Comparison of ENCODE assay signal across 12 cellular contexts in the genomic region with DNA sequence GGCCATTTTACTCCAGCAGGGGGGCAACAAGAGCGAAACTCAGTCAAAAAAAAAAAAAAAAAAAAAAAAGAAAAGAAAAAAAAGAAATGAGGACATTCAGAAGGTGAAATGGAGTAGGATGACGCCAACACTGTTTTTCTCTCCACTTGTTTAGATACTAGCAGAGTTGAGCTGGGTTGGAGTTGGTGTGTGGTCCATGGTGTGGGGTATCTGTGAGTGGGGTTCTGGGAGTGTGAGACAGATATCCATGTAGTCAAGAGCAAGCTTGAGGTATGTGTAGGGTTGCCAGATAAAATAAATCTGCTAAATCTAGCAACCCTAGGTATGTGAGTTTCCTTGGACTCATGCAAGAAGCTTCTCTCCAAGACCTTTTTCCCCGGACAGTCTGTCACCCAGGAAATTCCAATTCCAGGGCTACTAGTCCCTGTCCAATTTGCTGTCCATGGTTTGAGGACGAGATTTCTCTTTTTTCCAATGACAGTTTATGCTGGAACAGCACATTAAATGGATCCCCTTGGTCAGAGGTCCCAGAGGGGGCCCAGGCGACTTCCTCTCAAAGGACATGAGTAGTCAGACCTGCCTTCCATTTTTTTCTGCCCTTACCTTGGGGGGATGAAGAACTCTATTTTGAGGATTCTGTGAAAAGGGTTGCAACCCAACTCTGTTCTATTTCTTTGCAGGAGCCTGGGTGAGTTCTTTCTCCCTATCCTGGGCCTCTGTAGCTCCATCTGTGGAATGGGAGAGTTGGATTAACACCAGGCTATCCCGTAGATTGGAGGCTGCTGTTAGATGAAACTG. TPM values are rescaled to one million over a fixed set of nuclear protein-coding genes. Genes with fewer than 3 reads are reported as not detected.
DNase-seq lines count a peak whose midpoint lies in the region; ATAC-seq, FAIRE-seq and TF ChIP-seq lines count a peak whose summit lies in the region.
"Had no signal": no experiment of that assay in that cellular context is flagged by ENCODE, and none has a peak within 500 bp of the region (broad histone marks: within the 10 kb centered on the region; RNA-seq: fewer than 3 reads in every experiment).

No MANE protein-coding gene starts in this region.

- H3K4me1 Mint-ChIP-seq in Caco-2 (ENCODE audit: low read depth, unreplicated experiment) (peaks cover 6% of the 10 kb centered on the region), natural killer cell (peaks cover 46 to 52% of the 10 kb centered on the region in 2 donors)
- peaks cover 34% of the 10 kb centered on the region for H3K4me1 Mint-ChIP-seq in activated naive CD8-positive, alpha-beta T cell treated with anti-CD3 and anti-CD28 coated beads, Interleukin-2, amount 10 ng/mL, durations not matched to agents 7 days and 5 days

- H3K9me3 Mint-ChIP-seq in Caco-2 (ENCODE audit: unreplicated experiment): no peaks in the 10 kb centered on the region
- no peaks in the 10 kb centered on the region for H3K9me3 Mint-ChIP-seq in activated naive CD8-positive, alpha-beta T cell treated with anti-CD3 and anti-CD28 coated beads, Interleukin-2, amount 10 ng/mL, durations not matched to agents 7 days and 5 days
- no peaks in the 10 kb centered on the region for H3K9me3 Mint-ChIP-seq in natural killer cell
- H3K9me3 Mint-ChIP-seq: stimulated activated naive B cell treated with anti-CD40 and anti-IgM and Interleukin-4, amounts not matched to agents 10 μg/mL and 1 μg/mL and 100 μg/mL, for 72 hours had no signal

- POLR2A ChIA-PET in Caco-2 (lab: Charles Lee): interaction anchor here (0.5 to 0.6 kb wide), 3 partner anchors 15 to 123 kb away, joined by 3 to 8 read pairs (median 4); no protein-coding TSS in a partner anchor
- POLR2A ChIA-PET in activated naive CD8-positive, alpha-beta T cell treated with anti-CD3 and anti-CD28 coated beads, Interleukin-2, amount 10 ng/mL, durations not matched to agents 7 days and 5 days (lab: Charles Lee): interaction anchor here (0.6 to 1.2 kb wide), 3 partner anchors 95 to 291 kb away, joined by 3 to 4 read pairs (median 4); partner anchors contain the start of gene STIL

- BruUV-seq in Caco-2 (replicated peaks; lab: Mats Ljungman, UMichigan): TSS peak; percentile 40

- ATAC-seq in activated naive CD8-positive, alpha-beta T cell treated with anti-CD3 and anti-CD28 coated beads, Interleukin-2, amount 10 ng/mL, durations not matched to agents 7 days and 5 days (ENCODE audit: low read depth): no peak
- ATAC-seq in natural killer cell: no peak

- H3K27ac ChIP-seq in kidney (ENCODE audit: low read depth in 2 of 2, low read length in 2 of 2): no peak overlapping the region

- H3K36me3 Mint-ChIP-seq in Caco-2 (ENCODE audit: insufficient read depth, unreplicated experiment) (peaks cover 7% of the 10 kb centered on the region), natural killer cell (no peaks in the 10 kb centered on the region)
- H3K36me3 Mint-ChIP-seq in activated naive CD8-positive, alpha-beta T cell treated with anti-CD3 and anti-CD28 coated beads, Interleukin-2, amount 10 ng/mL, durations not matched to agents 7 days and 5 days: peaks cover 17% of the 10 kb centered on the region

- H3K27me3 ChIP-seq in Caco-2 (replicated peaks; ENCODE audit: control insufficient read depth, insufficient read depth, low read length): no peaks in the 10 kb centered on the region

- no peaks in the 10 kb centered on the region for H3K4me1 ChIP-seq in Caco-2
- peaks cover 5 to 7% of the 10 kb centered on the region in 2 donors for H3K4me1 ChIP-seq in kidney (ENCODE audit: control insufficient read depth in 1 of 2, insufficient read depth in 1 of 2, low read depth in 1 of 2, low read length in 2 of 2)

- intact Hi-C loops in Caco-2 (cut with micrococcal nuclease; ENCODE audit: unreplicated experiment): loop anchor here (2.0 to 5.0 kb wide), 2 partner anchors 48 to 87 kb away; no protein-coding TSS in a partner anchor
- intact Hi-C loops in natural killer cell (cut with micrococcal nuclease): loop anchor here (2.0 to 10.0 kb wide), 4 partner anchors 201 to 292 kb away; partner anchors contain the start of genes PDZK1IP1 and TAL1
- intact Hi-C loops in kidney (cut with DNase I): loop anchor here (5.0 kb wide), 2 partner anchors 127 to 272 kb away; no protein-coding TSS in a partner anchor

- H3K4me3 Mint-ChIP-seq in Caco-2 (ENCODE audit: unreplicated experiment) (peak overlapping the region; percentile 84), natural killer cell (peak overlapping the region; percentile 94)
- peak overlapping the region; percentile 95 for H3K4me3 Mint-ChIP-seq in activated naive CD8-positive, alpha-beta T cell treated with anti-CD3 and anti-CD28 coated beads, Interleukin-2, amount 10 ng/mL, durations not matched to agents 7 days and 5 days

- H3K9me3 ChIP-seq in Caco-2: no peaks in the 10 kb centered on the region
- no peaks in the 10 kb centered on the region for H3K9me3 ChIP-seq in kidney (ENCODE audit: control insufficient read depth in 1 of 2, low read length in 2 of 2)

- TF ChIP-seq CTCF in Caco-2 (IDR thresholded peaks at IDR 0.05; ENCODE audit: insufficient read depth in 1 of 2, low read depth in 1 of 2, low read length in 1 of 2, severe bottlenecking in 1 of 2, unreplicated experiment in 1 of 2): no peak
- no peak for TF ChIP-seq CTCF in natural killer cell (IDR thresholded peaks at IDR 0.05)
- no peak for TF ChIP-seq CTCF in kidney (IDR thresholded peaks at IDR 0.05; ENCODE audit: borderline replicate concordance, extremely low read depth, insufficient read depth)

- peak overlapping the region; percentile 78 for H3K4me3 ChIP-seq in Caco-2 (ENCODE audit: low read depth, low read length)
- peak overlapping the region; percentile 69 for H3K4me3 ChIP-seq in Jurkat, Clone E6-1 (ENCODE audit: low read length)
- peak overlapping the region in 1 of 2 donors; percentile 52 for H3K4me3 ChIP-seq in kidney (ENCODE audit: low read length in 2 of 2)

- no peak for DNase-seq in Caco-2
- no peak for DNase-seq in Jurkat, Clone E6-1 (ENCODE audit: low read depth, low spot score)
- no peak for DNase-seq in activated naive CD8-positive, alpha-beta T cell treated with anti-CD3 and anti-CD28 coated beads, Interleukin-2, amount 10 ng/mL, durations not matched to agents 7 days and 5 days
- no peak for DNase-seq in natural killer cell
- DNase-seq in SK-N-DZ (ENCODE audit: low spot score): no peak
- no peak for DNase-seq in mucosa of gallbladder (ENCODE audit: low spot score)
- no peak for DNase-seq in kidney
- no peak for DNase-seq in NCI-H2029 (lab: John Stamatoyannopoulos, UW)

- H3K27ac Mint-ChIP-seq in Caco-2 (ENCODE audit: unreplicated experiment) (no peak overlapping the region), natural killer cell (peak overlapping the region in 1 of 2 donors; percentile 90)
- no peak overlapping the region for H3K27ac Mint-ChIP-seq in activated naive CD8-positive, alpha-beta T cell treated with anti-CD3 and anti-CD28 coated beads, Interleukin-2, amount 10 ng/mL, durations not matched to agents 7 days and 5 days

- H3K27me3 Mint-ChIP-seq in Caco-2 (ENCODE audit: insufficient read depth, unreplicated experiment) (no peaks in the 10 kb centered on the region), natural killer cell (ENCODE audit: low read depth in 2 of 2) (peaks cover 6 to 20% of the 10 kb centered on the region in 2 donors)
- H3K27me3 Mint-ChIP-seq in activated naive CD8-positive, alpha-beta T cell treated with anti-CD3 and anti-CD28 coated beads, Interleukin-2, amount 10 ng/mL, durations not matched to agents 7 days and 5 days: peaks cover 35% of the 10 kb centered on the region

- no peak overlapping the region for H3K9ac ChIP-seq in kidney (ENCODE audit: low read length in 2 of 2)

- no peaks in the 10 kb centered on the region for H3K36me3 ChIP-seq in Caco-2 (ENCODE audit: control insufficient read depth, insufficient read depth, low read length)
- no peaks in the 10 kb centered on the region for H3K36me3 ChIP-seq in kidney (ENCODE audit: control insufficient read depth in 1 of 2, insufficient read depth in 2 of 2, low read length in 2 of 2)

- no peak for FAIRE-seq in kidney (lab: Jason Lieb, UNC)
- FAIRE-seq: colon had no signal

- CTCF ChIA-PET in Caco-2 (lab: Charles Lee): interaction anchor here (0.6 to 3.5 kb wide), 14 partner anchors 13 to 291 kb away, joined by 3 to 71 read pairs (median 6); partner anchors contain the start of gene STIL

RNA-seq across cellular contexts. Expression of gene FOXD2, which starts 2.1 kb away (rescaled TPM):
- total RNA-seq in Caco-2 (2022) (4.4 and 4.6 TPM in 2 replicates), natural killer cell (1 to 10 TPM in 2 of 3 donors, under 1 TPM in 1; 0.49 to 1.4 (median 1.1) TPM), mucosa of gallbladder (0.26 TPM), kidney (0.82 TPM)
- polyA plus RNA-seq in Jurkat, Clone E6-1 (2012; ENCODE audit: insufficient read depth, insufficient read length): 2.7 TPM
- under 1 TPM; 0.50 to 0.71 TPM for total RNA-seq in activated naive CD8-positive, alpha-beta T cell treated with anti-CD3 and anti-CD28 coated beads, Interleukin-2, amount 10 ng/mL, durations not matched to agents 7 days and 5 days
- not detected in 2 replicates for polyA plus RNA-seq in SK-N-DZ (2014; cell fraction: cytosol; rRNA removed)
- polyA plus RNA-seq in SK-N-DZ (2014; cell fraction: nucleus; rRNA removed): 0.14 and 0.18 TPM in 2 replicates
- 2.3 TPM for polyA plus RNA-seq in kidney (ENCODE audit: insufficient read depth, low read depth, low replicate concordance)

RNA-seq across cellular contexts. Expression of gene FOXE3, which starts 19.6 kb away (rescaled TPM):
- total RNA-seq in Caco-2 (2022): not detected in 2 replicates
- not detected for polyA plus RNA-seq in Jurkat, Clone E6-1 (2012; ENCODE audit: insufficient read depth, insufficient read length)
- not detected for total RNA-seq in activated naive CD8-positive, alpha-beta T cell treated with anti-CD3 and anti-CD28 coated beads, Interleukin-2, amount 10 ng/mL, durations not matched to agents 7 days and 5 days
- not detected for total RNA-seq in natural killer cell
- not detected in 2 replicates for polyA plus RNA-seq in SK-N-DZ (2014; cell fraction: cytosol; rRNA removed)
- not detected in 2 replicates for polyA plus RNA-seq in SK-N-DZ (2014; cell fraction: nucleus; rRNA removed)
- not detected for total RNA-seq in mucosa of gallbladder
- not detected for total RNA-seq in kidney
- 0.19 TPM for polyA plus RNA-seq in kidney (ENCODE audit: insufficient read depth, low read depth, low replicate concordance)
- total RNA-seq: Daoy, mononuclear cell had no signal
